17 cellular contexts compared by ENCODE assay signal in the genomic region with DNA sequence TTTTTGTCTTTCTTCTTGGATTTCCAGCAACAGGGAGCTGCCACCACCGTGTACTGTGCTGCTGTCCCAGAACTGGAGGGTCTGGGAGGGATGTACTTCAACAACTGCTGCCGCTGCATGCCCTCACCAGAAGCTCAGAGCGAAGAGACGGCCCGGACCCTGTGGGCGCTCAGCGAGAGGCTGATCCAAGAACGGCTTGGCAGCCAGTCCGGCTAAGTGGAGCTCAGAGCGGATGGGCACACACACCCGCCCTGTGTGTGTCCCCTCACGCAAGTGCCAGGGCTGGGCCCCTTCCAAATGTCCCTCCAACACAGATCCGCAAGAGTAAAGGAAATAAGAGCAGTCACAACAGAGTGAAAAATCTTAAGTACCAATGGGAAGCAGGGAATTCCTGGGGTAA.
"Had no signal": no experiment of that assay in that cellular context is flagged by ENCODE, and none has a peak within 500 bp of the region (broad histone marks: within the 10 kb centered on the region; RNA-seq: fewer than 3 reads in every experiment).

No MANE protein-coding gene starts in this region.

- H3K79me2 ChIP-seq: parathyroid adenoma had no signal

- H3K27ac Mint-ChIP-seq: activated naive CD8-positive, alpha-beta T cell; stimulated activated effector memory CD8-positive, alpha-beta T cell treated with anti-CD3 and anti-CD28 coated beads, Interleukin-12 subunit alpha, Interleukin-12 subunit beta, amount 100 ng/mL, for 72 hours had no signal

- H3K36me3 ChIP-seq: left lung, tibial nerve had no signal

- H3K27me3 ChIP-seq: left lung, tibial nerve had no signal

- H3K4me1 ChIP-seq: left lung, parathyroid adenoma had no signal

- H3K27ac ChIP-seq: coronary artery, epithelial cell of prostate, left lung, parathyroid adenoma had no signal

- H3K9me3 ChIP-seq: left lung, tibial nerve had no signal

- H3K4me2 ChIP-seq: smooth muscle cell had no signal

- DNase-seq: activated CD4-positive, alpha-beta T cell treated with anti-CD3 and anti-CD28 coated beads, Interleukin-2, amount 50 U/mL, for 4 hours; activated CD4-positive, CD25-positive, alpha-beta regulatory T cell treated with anti-CD3 and anti-CD28 coated beads, Interleukin-2, amount 50 U/mL, for 72 hours; activated gamma-delta T cell; activated T-cell treated with anti-CD3 and anti-CD28 coated beads, Interleukin-2, amount 50 U/mL, for 48 hours; effector memory CD4-positive, alpha-beta T cell; left lung; mesendoderm; right cardiac atrium; SHP77 treated with DMSO at 0.1 percent for 48 hours had no signal

- ATAC-seq: left lung, right cardiac atrium had no signal

- H3K4me3 Mint-ChIP-seq: activated naive CD8-positive, alpha-beta T cell; neural crest cell; stimulated activated effector memory CD8-positive, alpha-beta T cell treated with anti-CD3 and anti-CD28 coated beads, Interleukin-12 subunit alpha, Interleukin-12 subunit beta, amount 100 ng/mL, for 72 hours had no signal

- H3K9ac ChIP-seq: parathyroid adenoma had no signal

- H2AFZ ChIP-seq: parathyroid adenoma had no signal

- H3K36me3 Mint-ChIP-seq: stimulated activated effector memory CD8-positive, alpha-beta T cell treated with anti-CD3 and anti-CD28 coated beads, Interleukin-12 subunit alpha, Interleukin-12 subunit beta, amount 100 ng/mL, for 72 hours had no signal

- H3K27me3 Mint-ChIP-seq: activated naive CD8-positive, alpha-beta T cell had no signal

- H3K4me3 ChIP-seq: coronary artery, left lung, smooth muscle cell, tibial nerve had no signal
